ENCODE assay signal across 9 cellular contexts in genomic region chr14:61322011-61322798, GRCh38. TPM values are rescaled to one million over a fixed set of nuclear protein-coding genes. Genes with fewer than 3 reads are reported as not detected.
DNase-seq lines count a peak whose midpoint lies in the region; ATAC-seq, FAIRE-seq and TF ChIP-seq lines count a peak whose summit lies in the region.
"Had no signal": no experiment of that assay in that cellular context is flagged by ENCODE, and none has a peak within 500 bp of the region (broad histone marks: within the 10 kb centered on the region; RNA-seq: fewer than 3 reads in every experiment).

No MANE protein-coding gene starts in this region.

- TF ChIP-seq EP300 in K562 (IDR thresholded peaks at IDR 0.05; ENCODE audit: low read length), result no peak

- intact Hi-C loops in K562 (cut with micrococcal nuclease), result no loop called here

- in situ Hi-C loops in K562 (cut with MboI), result no loop called here

- POLR2A ChIA-PET in K562 (lab: Yijun Ruan, JAX), result interaction anchor here (0.8 to 1.2 kb wide), 2 partner anchors 24 to 828 kb away, joined by 3 to 4 read pairs; no protein-coding TSS in a partner anchor

- H3K9me3 ChIP-seq in MG63 (peaks cover 2% of the 10 kb centered on the region), K562 (replicated peaks; ENCODE audit: control insufficient read depth, insufficient read depth, low read depth, low read length) (no peaks in the 10 kb centered on the region), keratinocyte (ENCODE audit: control insufficient read depth, low read depth, low read length) (no peaks in the 10 kb centered on the region)

- no peak for TF ChIP-seq POLR2A in K562 (conservative IDR thresholded peaks at IDR 0.05)

- DNase-seq in MG63, result peak; percentile 32
- no peak for DNase-seq in K562 (ENCODE audit: extremely low read depth in 1 of 4, low spot score in 3 of 4)
- no peak for DNase-seq in keratinocyte (ENCODE audit: low read depth, low spot score)
- DNase-seq in stimulated activated naive CD8-positive, alpha-beta T cell treated with anti-CD3 and anti-CD28 coated beads, Interleukin-15, Interleukin-2, amounts not matched to agents 100 U/mL and 50 U/mL, for 24 hours, result peak; percentile 55
- no peak for DNase-seq in effector CD4-positive, alpha-beta T cell
- DNase-seq in superior temporal gyrus (ENCODE audit: extremely low spot score), result no peak

- 24% methylated on average over 32 of the region's 63 CpGs for WGBS in K562 (ENCODE audit: insufficient coverage, low coverage, missing lambda C conversion rate)

- H4K20me1 ChIP-seq in K562 (replicated peaks; ENCODE audit: control insufficient read depth, insufficient read depth, low read length) (no peaks in the 10 kb centered on the region), keratinocyte (ENCODE audit: control insufficient read depth, extremely low read depth, insufficient read depth, low read length) (no peaks in the 10 kb centered on the region)

- CTCF ChIA-PET in K562 (lab: Yijun Ruan, JAX; ENCODE audit: low intra/inter-chr PET ratio), result no interaction called here

- no peaks in the 10 kb centered on the region; the same call in 2 of the 3 replicates for H3K79me2 ChIP-seq in K562 (ENCODE audit: control insufficient read depth, insufficient read depth, low read length)
- peaks cover 11% of the 10 kb centered on the region for H3K79me2 ChIP-seq in keratinocyte (ENCODE audit: control insufficient read depth, insufficient read depth, low read length)

- H3K36me3 ChIP-seq in MG63 (no peaks in the 10 kb centered on the region), K562 (ENCODE audit: control insufficient read depth, insufficient read depth, low read length) (no peaks in the 10 kb centered on the region), keratinocyte (ENCODE audit: control insufficient read depth in 2 of 2, extremely low read depth in 1 of 2, insufficient read depth in 2 of 2, low read length in 2 of 2) (no peaks in the 10 kb centered on the region)

- no peaks in the 10 kb centered on the region for H3K27me3 ChIP-seq in MG63
- no peaks in the 10 kb centered on the region for H3K27me3 ChIP-seq in K562 (ENCODE audit: control insufficient read depth in 2 of 2, insufficient read depth in 2 of 2, low read length in 2 of 2)
- no peaks in the 10 kb centered on the region for H3K27me3 ChIP-seq in keratinocyte (ENCODE audit: control insufficient read depth, extremely low read depth, insufficient read depth, low read length)

- H2AFZ ChIP-seq in K562 (ENCODE audit: low read depth, low read length), result peak overlapping the region; percentile 80
- H2AFZ ChIP-seq in keratinocyte (ENCODE audit: control insufficient read depth, low read length), result peak overlapping the region; percentile 96

- TF ChIP-seq RAD21 in K562 (CRISPR knock-in tag; conservative IDR thresholded peaks at IDR 0.05 in 1 of 2, IDR thresholded peaks at IDR 0.05 in 1 of 2), result no peak

- H3K9ac ChIP-seq in K562 (ENCODE audit: insufficient read depth in 1 of 2, low read depth in 2 of 2, low read length in 2 of 2) (peak overlapping the region; percentile 30 to 87; a peak in 3 of 4 replicates), keratinocyte (ENCODE audit: control insufficient read depth, extremely low read depth, insufficient read depth, low read length) (peak overlapping the region; percentile 91)

- TF ChIP-seq CTCF in K562 (IDR thresholded peaks at IDR 0.05 in 2 of 3, conservative IDR thresholded peaks at IDR 0.05 in 1 of 3; ENCODE audit: insufficient read depth in 2 of 3, low read depth in 1 of 3, low read length in 3 of 3) (no peak), keratinocyte (optimal IDR thresholded peaks at IDR 0.05 in 1 of 3, IDR thresholded peaks at IDR 0.05 in 1 of 3, conservative IDR thresholded peaks at IDR 0.05 in 1 of 3; ENCODE audit: extremely low read depth in 1 of 3, insufficient read depth in 2 of 3, low read length in 3 of 3) (no peak)

- peak overlapping the region; percentile 60 for H3K4me3 ChIP-seq in MG63
- peak overlapping the region; percentile 49 for H3K4me3 ChIP-seq in K562
- peak overlapping the region; percentile 54 to 85 (median 77) for H3K4me3 ChIP-seq in keratinocyte (ENCODE audit: control insufficient read depth in 2 of 3, extremely low read depth in 1 of 3, insufficient read depth in 2 of 3, low read depth in 1 of 3, low read length in 3 of 3)

- no TSS peak for BruUV-seq in K562 (replicated peaks; lab: Mats Ljungman, UMichigan)

- FAIRE-seq in K562 (lab: Jason Lieb, UNC), result no peak
- FAIRE-seq in keratinocyte (lab: Jason Lieb, UNC), result peak; percentile 34

- dilution Hi-C loops in keratinocyte (cut with MboI; ENCODE audit: extremely low pct_ligation_motif_present, low sequenced_read_pairs), result no loop called here

- H3K4me2 ChIP-seq in K562 (ENCODE audit: insufficient read depth, low read length) (peak overlapping the region; percentile 68), keratinocyte (ENCODE audit: control insufficient read depth, extremely low read depth, insufficient read depth, low read depth, low read length) (peak overlapping the region; percentile 93)

- no peaks in the 10 kb centered on the region for H3K9me1 ChIP-seq in K562 (ENCODE audit: control insufficient read depth, insufficient read depth, low read length)
- H3K9me1 ChIP-seq in keratinocyte (ENCODE audit: control insufficient read depth, extremely low read depth, insufficient read depth, low read length), result no peaks in the 10 kb centered on the region

- ATAC-seq in GM19328 (IDR thresholded peaks at IDR 0.05; ENCODE audit: unreplicated experiment), result peak; percentile 11
- ATAC-seq in K562, result peak; percentile 10; the same call in 2 of the 3 replicates
- no peak for ATAC-seq in stimulated activated naive CD8-positive, alpha-beta T cell treated with anti-CD3 and anti-CD28 coated beads, Interleukin-15, Interleukin-2, amounts not matched to agents 100 U/mL and 50 U/mL, for 24 hours
- no peak for ATAC-seq in HG03097 (IDR thresholded peaks at IDR 0.05; ENCODE audit: low FRiP score, unreplicated experiment)

- H3K4me1 ChIP-seq in K562 (replicated peaks in 1 of 2; ENCODE audit: control insufficient read depth in 2 of 2, insufficient read depth in 2 of 2, low read length in 2 of 2), result peaks cover 0 to 19% of the 10 kb centered on the region in 2 experiments; a peak in 3 of 5 replicates
- H3K4me1 ChIP-seq in keratinocyte (ENCODE audit: control insufficient read depth, extremely low read depth, insufficient read depth, low read length), result peaks cover 12% of the 10 kb centered on the region

- H3K27ac ChIP-seq in K562 (ENCODE audit: extremely low read depth, low read depth, low read length), result peak overlapping the region; percentile 41; the same call in 2 of the 3 replicates
- H3K27ac ChIP-seq in keratinocyte (ENCODE audit: control insufficient read depth, insufficient read depth, low read length), result peak overlapping the region; percentile 97

RNA-seq across cellular contexts. Expression of gene PRKCH, which starts 0.8 kb away (rescaled TPM):
- 5.3 and 6.0 TPM in 2 replicates for total RNA-seq in MG63 (2014; rRNA removed; shearing (Covaris generic); ENCODE audit: low replicate concordance)
- total RNA-seq in K562 (2011; cell fraction: chromatin; rRNA removed; ENCODE audit: low replicate concordance), result 8.7 and 13.2 TPM in 2 replicates
- 3.2 and 3.5 TPM in 2 replicates for total RNA-seq in K562 (2011; cell fraction: nucleolus; rRNA removed)
- 7.8 and 8.9 TPM in 2 replicates for total RNA-seq in K562 (2011; cell fraction: nucleoplasm; rRNA removed)
- 4.0 and 9.9 TPM in 2 replicates for total RNA-seq in K562 (2014; rRNA removed)
- 4.1 and 4.3 TPM in 2 replicates for total RNA-seq in K562 (2014; rRNA removed; fragmentation: Illumina TruSeq; extraction: Trizol)
- 3.8 and 4.0 TPM in 2 replicates for total RNA-seq in K562 (2015; rRNA removed; fragmentation: Illumina TruSeq; extraction: Trizol)
- total RNA-seq in K562 (2021), result 4.0 and 5.6 TPM in 2 replicates
- 0.83 and 2.7 TPM in 2 replicates for polyA plus RNA-seq in K562 (2011; rRNA removed)
- polyA plus RNA-seq in K562 (2011; cell fraction: cytosol; rRNA removed), result 0.62 and 4.8 TPM in 2 replicates
- polyA plus RNA-seq in K562 (2011; cell fraction: nucleus; rRNA removed), result 0.81 and 4.7 TPM in 2 replicates
- 2.0 and 5.2 TPM in 2 replicates for polyA plus RNA-seq in K562 (2012)
- 4.1 and 4.3 TPM in 2 replicates for polyA plus RNA-seq in K562 (2014; fragmentation: Illumina TruSeq; extraction: Trizol)
- 1 to 10 TPM in 1 of 2 experiments, under 1 TPM in 1; 0.61 to 1.1 TPM for polyA plus RNA-seq in K562 (2014; fragmentation: Nextera tagmentation; extraction: Ambion mirVana)
- polyA plus RNA-seq in K562 (2014; rRNA removed), result 2.7 and 4.4 TPM in 2 replicates
- 3.0 and 6.1 TPM in 2 replicates for polyA minus RNA-seq in K562 (2011; rRNA and poly(A)+ RNA removed)
- polyA minus RNA-seq in K562 (2011; cell fraction: cytosol; rRNA and poly(A)+ RNA removed), result 10.4 TPM in 1 of 2 replicates, not detected in the other
- 0.33 and 2.4 TPM in 2 replicates for polyA minus RNA-seq in K562 (2011; cell fraction: nucleus; rRNA and poly(A)+ RNA removed)
- 12.0 to 13.7 TPM (median 12.0 TPM) in 3 replicates for polyA plus RNA-seq in keratinocyte
- 25.3 TPM for polyA plus RNA-seq in keratinocyte (2011; ENCODE audit: low read depth)
- polyA plus RNA-seq in keratinocyte (2011; cell fraction: cytosol; rRNA removed), result 11.7 and 12.1 TPM in 2 replicates
- 14.1 and 17.1 TPM in 2 replicates for polyA plus RNA-seq in keratinocyte (2011; cell fraction: nucleus; rRNA removed)
- 6.9 and 21.5 TPM in 2 replicates for polyA plus RNA-seq in keratinocyte (2012; ENCODE audit: low replicate concordance)
- 20.1 to 34.5 TPM (median 31.4 TPM) in 3 replicates for polyA minus RNA-seq in keratinocyte
- 24.6 TPM for polyA minus RNA-seq in keratinocyte (2011; cell fraction: cytosol; rRNA and poly(A)+ RNA removed)
- 18.3 and 32.3 TPM in 2 replicates for polyA minus RNA-seq in keratinocyte (2011; cell fraction: nucleus; rRNA and poly(A)+ RNA removed)

RNA-seq across cellular contexts. Expression of gene TMEM30B, which starts 41.1 kb away (rescaled TPM):
- total RNA-seq in MG63 (2014; rRNA removed; shearing (Covaris generic); ENCODE audit: low replicate concordance), result not detected in 2 replicates
- total RNA-seq in K562 (2011; cell fraction: chromatin; rRNA removed; ENCODE audit: low replicate concordance), result not detected in 2 replicates
- total RNA-seq in K562 (2011; cell fraction: nucleolus; rRNA removed), result not detected in 2 replicates
- not detected in 2 replicates for total RNA-seq in K562 (2011; cell fraction: nucleoplasm; rRNA removed)
- total RNA-seq in K562 (2014; rRNA removed), result not detected in 2 replicates
- not detected in 2 replicates for total RNA-seq in K562 (2014; rRNA removed; fragmentation: Illumina TruSeq; extraction: Trizol)
- total RNA-seq in K562 (2015; rRNA removed; fragmentation: Illumina TruSeq; extraction: Trizol), result not detected in 2 replicates
- total RNA-seq in K562 (2021), result 0.04 TPM in 1 of 2 replicates, not detected in the other
- not detected in 2 replicates for polyA plus RNA-seq in K562 (2011; rRNA removed)
- not detected in 2 replicates for polyA plus RNA-seq in K562 (2011; cell fraction: cytosol; rRNA removed)
- not detected in 2 replicates for polyA plus RNA-seq in K562 (2011; cell fraction: nucleus; rRNA removed)
- polyA plus RNA-seq in K562 (2012), result not detected in 2 replicates
- polyA plus RNA-seq in K562 (2014; fragmentation: Illumina TruSeq; extraction: Trizol), result not detected in 2 replicates
- polyA plus RNA-seq in K562 (2014; fragmentation: Nextera tagmentation; extraction: Ambion mirVana), result not detected
- not detected in 2 replicates for polyA plus RNA-seq in K562 (2014; rRNA removed)
- polyA minus RNA-seq in K562 (2011; rRNA and poly(A)+ RNA removed), result not detected in 2 replicates
- polyA minus RNA-seq in K562 (2011; cell fraction: cytosol; rRNA and poly(A)+ RNA removed), result not detected in 2 replicates
- not detected in 2 replicates for polyA minus RNA-seq in K562 (2011; cell fraction: nucleus; rRNA and poly(A)+ RNA removed)
- 5.6 to 8.7 TPM (median 8.1 TPM) in 3 replicates for polyA plus RNA-seq in keratinocyte
- polyA plus RNA-seq in keratinocyte (2011; ENCODE audit: low read depth), result 5.7 TPM
- 6.8 and 8.1 TPM in 2 replicates for polyA plus RNA-seq in keratinocyte (2011; cell fraction: cytosol; rRNA removed)
- polyA plus RNA-seq in keratinocyte (2011; cell fraction: nucleus; rRNA removed), result 8.0 and 8.3 TPM in 2 replicates
- 12.9 and 13.9 TPM in 2 replicates for polyA plus RNA-seq in keratinocyte (2012; ENCODE audit: low replicate concordance)
- 5.2 to 23.4 TPM (median 6.1 TPM) in 3 replicates for polyA minus RNA-seq in keratinocyte
- 25.9 TPM for polyA minus RNA-seq in keratinocyte (2011; cell fraction: cytosol; rRNA and poly(A)+ RNA removed)
- 11.1 and 12.2 TPM in 2 replicates for polyA minus RNA-seq in keratinocyte (2011; cell fraction: nucleus; rRNA and poly(A)+ RNA removed)
- total RNA-seq: RPMI7951 had no signal

Comparison
In these comparisons a context has a peak if more than half of its experiments do, and no peak if none do; other contexts are left out.
1. ATAC-seq: peak in GM19328 (single experiment) and K562 (single experiment); none in stimulated activated naive CD8-positive, alpha-beta T cell treated with anti-CD3 and anti-CD28 coated beads, Interleukin-15, Interleukin-2, amounts not matched to agents 100 U/mL and 50 U/mL, for 24 hours (single experiment) and HG03097 (single experiment).
2. DNase-seq: peak in MG63 (single experiment) and stimulated activated naive CD8-positive, alpha-beta T cell treated with anti-CD3 and anti-CD28 coated beads, Interleukin-15, Interleukin-2, amounts not matched to agents 100 U/mL and 50 U/mL, for 24 hours (single experiment); none in K562 (0 of 4), keratinocyte (single experiment), effector CD4-positive, alpha-beta T cell (single experiment) and superior temporal gyrus (single experiment).
3. Peak in every context shown above with its lines, with median percentiles within 50 percentile points of each other: H3K4me3 ChIP-seq.